ENCODE assay signal across 8 cellular contexts in genomic region chr19:1408300-1409203, GRCh38. TPM values are rescaled to one million over a fixed set of nuclear protein-coding genes. Genes with fewer than 3 reads are reported as not detected.
DNase-seq lines count a peak whose midpoint lies in the region; ATAC-seq and TF ChIP-seq lines count a peak whose summit lies in the region.

No MANE protein-coding gene starts in this region.

- H3K9me2 ChIP-seq in hepatocyte (replicated peaks; ENCODE audit: insufficient read depth) = no peaks in the 10 kb centered on the region

- no peak for TF ChIP-seq CTCF in hepatocyte (IDR thresholded peaks at IDR 0.05; ENCODE audit: poor library complexity)

- peak overlapping the region; percentile 91 for H3K27ac ChIP-seq in SJSA1
- peak overlapping the region; percentile 76 for H3K27ac ChIP-seq in adipose tissue (ENCODE audit: low read depth, low read length)
- H3K27ac ChIP-seq in hepatocyte = peak overlapping the region; percentile 99

- 0% methylated on average over 69 of the region's 69 CpGs for WGBS in adipose tissue, 3 donors
- under 1% methylated on average over 55 of the region's 69 CpGs for WGBS in hepatocyte (ENCODE audit: low lambda C conversion rate, missing lambda C conversion rate)

- H3K9me3 ChIP-seq in SJSA1 (replicated peaks) (no peaks in the 10 kb centered on the region; the same call in 1 of the 2 replicates), hepatocyte (ENCODE audit: low read depth) (no peaks in the 10 kb centered on the region), skeletal muscle satellite cell (replicated peaks; ENCODE audit: low read length) (no peaks in the 10 kb centered on the region)

- peak overlapping the region; percentile 100 for H3K9ac ChIP-seq in skeletal muscle satellite cell (ENCODE audit: low read depth, low read length)

- H3K36me3 ChIP-seq in SJSA1 (peaks cover 58% of the 10 kb centered on the region), hepatocyte (replicated peaks; ENCODE audit: insufficient read depth, low read depth) (no peaks in the 10 kb centered on the region), skeletal muscle satellite cell (ENCODE audit: insufficient read depth, low read length) (peaks cover 22% of the 10 kb centered on the region)

- no peak overlapping the region for H2AFZ ChIP-seq in hepatocyte

- H3K4me3 ChIP-seq in SJSA1 (peak overlapping the region; percentile 98), hepatocyte (peak overlapping the region; percentile 100), skeletal muscle satellite cell (ENCODE audit: low read length) (peak overlapping the region; percentile 95)

- H3K4me2 ChIP-seq in hepatocyte (peak overlapping the region; percentile 99), skeletal muscle satellite cell (ENCODE audit: low read length) (peak overlapping the region; percentile 96)

- peak; percentile 20 for DNase-seq in NCI-H82 (lab: John Stamatoyannopoulos, UW)
- no peak for DNase-seq in NCI-H82 treated with DMSO at 0.1 percent for 48 hours (lab: John Stamatoyannopoulos, UW; ENCODE audit: unreplicated experiment)
- peak; percentile 64 to 67 for DNase-seq in SJSA1 (ENCODE audit: low read depth in 1 of 2, low spot score in 2 of 2)
- DNase-seq in hepatocyte (ENCODE audit: low spot score) = peak; percentile 70
- no peak for DNase-seq in NCI-H187 (lab: John Stamatoyannopoulos, UW)

- H3K4me1 ChIP-seq in SJSA1 (replicated peaks) (peaks cover 30% of the 10 kb centered on the region), hepatocyte (ENCODE audit: insufficient read depth) (peaks cover 32% of the 10 kb centered on the region), skeletal muscle satellite cell (ENCODE audit: control insufficient read depth, insufficient read depth, low read length) (peaks cover 40% of the 10 kb centered on the region)

- peaks cover 58% of the 10 kb centered on the region for H3K79me2 ChIP-seq in hepatocyte

- H3K27me3 ChIP-seq in SJSA1 (replicated peaks) (no peaks in the 10 kb centered on the region), hepatocyte (no peaks in the 10 kb centered on the region), skeletal muscle satellite cell (ENCODE audit: control insufficient read depth, insufficient read depth, low read length) (no peaks in the 10 kb centered on the region)

- ATAC-seq in HG03469 (IDR thresholded peaks at IDR 0.05; ENCODE audit: unreplicated experiment) = no peak

- H4K20me1 ChIP-seq in hepatocyte (ENCODE audit: insufficient read depth, poor library complexity, severe bottlenecking) = peaks cover 56% of the 10 kb centered on the region

RNA-seq across cellular contexts. Expression of gene DAZAP1, which starts 1.2 kb away (rescaled TPM):
- 92.9 and 131 TPM in 2 replicates for total RNA-seq in SJSA1 (2014; rRNA removed; shearing (Covaris generic))
- polyA plus RNA-seq in adipose tissue (10 to 100 TPM; 38.4 to 79.9 (median 70.1) TPM), hepatocyte (35.8 and 37.9 TPM in 2 replicates)
- 42.4 and 46.8 TPM in 2 replicates for total RNA-seq in hepatocyte
- total RNA-seq in skeletal muscle satellite cell (2012; rRNA removed) = 54.8 and 58.5 TPM in 2 replicates

RNA-seq across cellular contexts. Expression of gene GAMT, which starts 7.2 kb away (rescaled TPM):
- 28.6 and 35.8 TPM in 2 replicates for total RNA-seq in SJSA1 (2014; rRNA removed; shearing (Covaris generic))
- 10 to 100 TPM; 15.4 to 52.7 (median 17.7) TPM for polyA plus RNA-seq in adipose tissue
- 121 and 122 TPM in 2 replicates for total RNA-seq in hepatocyte
- 148 and 170 TPM in 2 replicates for polyA plus RNA-seq in hepatocyte
- total RNA-seq in skeletal muscle satellite cell (2012; rRNA removed) = 25.6 and 31.5 TPM in 2 replicates

RNA-seq across cellular contexts. Expression of gene NDUFS7, which starts 24.8 kb away (rescaled TPM):
- total RNA-seq in SJSA1 (2014; rRNA removed; shearing (Covaris generic)) = 83.4 and 112 TPM in 2 replicates
- polyA plus RNA-seq in adipose tissue (100 to 1,000 TPM in 2 of 3 donors, 10 to 100 TPM in 1; 97.5 to 211 (median 110) TPM), hepatocyte (270 and 276 TPM in 2 replicates)
- total RNA-seq in hepatocyte = 81.6 and 130 TPM in 2 replicates
- 69.0 and 71.4 TPM in 2 replicates for total RNA-seq in skeletal muscle satellite cell (2012; rRNA removed)

RNA-seq across cellular contexts. Expression of gene RPS15, which starts 29.6 kb away (rescaled TPM):
- 1,442 and 2,183 TPM in 2 replicates for total RNA-seq in SJSA1 (2014; rRNA removed; shearing (Covaris generic))
- polyA plus RNA-seq in adipose tissue (1,000 to 10,000 TPM; 2,434 to 3,362 (median 3,351) TPM), hepatocyte (938 and 950 TPM in 2 replicates)
- 1,556 and 1,885 TPM in 2 replicates for total RNA-seq in hepatocyte
- total RNA-seq in skeletal muscle satellite cell (2012; rRNA removed) = 803 and 928 TPM in 2 replicates

RNA-seq across cellular contexts. Expression of gene APC2, which starts 41.4 kb away (rescaled TPM):
- total RNA-seq in SJSA1 (2014; rRNA removed; shearing (Covaris generic)) = 0.25 TPM in 1 of 2 replicates, not detected in the other
- under 1 TPM in 2 of 3 donors, not detected in 1; 0.06 TPM for polyA plus RNA-seq in adipose tissue
- total RNA-seq in hepatocyte = 0.24 and 1.2 TPM in 2 replicates
- polyA plus RNA-seq in hepatocyte = 0.36 and 0.40 TPM in 2 replicates
- under 0.01 and 0.51 TPM in 2 replicates for total RNA-seq in skeletal muscle satellite cell (2012; rRNA removed)

Comparison
In these comparisons a context has a peak if more than half of its experiments do, and no peak if none do; other contexts are left out.
1. DNase-seq: peak in NCI-H82 (single experiment), SJSA1 (2 of 2) and hepatocyte (single experiment); none in NCI-H82 treated with DMSO at 0.1 percent for 48 hours (single experiment) and NCI-H187 (0 of 2).
2. Peak in every context shown above with its lines, with median percentiles within 50 percentile points of each other: H3K27ac ChIP-seq and H3K4me3 ChIP-seq.